14 cellular contexts compared by ENCODE assay signal in the genomic region with DNA sequence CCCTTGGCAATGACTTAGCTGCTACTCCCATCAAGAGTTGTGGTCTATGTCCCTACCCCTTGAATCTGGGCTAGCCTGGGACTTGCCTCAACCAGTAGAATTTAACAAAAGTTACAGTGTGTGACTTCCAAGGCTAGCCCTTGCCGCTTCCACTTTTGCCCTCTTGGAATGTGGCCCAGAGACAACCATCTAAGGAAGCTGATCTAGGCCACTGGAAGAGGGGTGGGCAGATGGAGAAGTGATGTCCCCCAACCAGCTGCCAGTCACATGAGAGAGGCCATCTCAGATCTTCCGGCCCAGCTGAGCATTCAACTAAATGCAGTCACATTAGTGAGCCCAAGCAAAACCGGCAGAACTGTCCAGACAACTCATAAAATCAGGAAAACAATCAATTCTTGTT.
DNase-seq lines count a peak whose midpoint lies in the region; ATAC-seq, FAIRE-seq and TF ChIP-seq lines count a peak whose summit lies in the region.
"Had no signal": no experiment of that assay in that cellular context is flagged by ENCODE, and none has a peak within 500 bp of the region (broad histone marks: within the 10 kb centered on the region; RNA-seq: fewer than 3 reads in every experiment).

No MANE protein-coding gene starts in this region.

- H3K4me1 ChIP-seq in keratinocyte (ENCODE audit: control insufficient read depth, extremely low read depth, insufficient read depth, low read length): peaks cover 40% of the 10 kb centered on the region

- dilution Hi-C loops in keratinocyte (cut with MboI; ENCODE audit: extremely low pct_ligation_motif_present, low sequenced_read_pairs): no loop called here

- no peaks in the 10 kb centered on the region for H3K27me3 Mint-ChIP-seq in activated CD4-positive, alpha-beta T cell treated with anti-CD3 and anti-CD28 coated beads, Interleukin-2, amount 10 ng/mL, durations not matched to agents 7 days and 5 days
- no peaks in the 10 kb centered on the region for H3K27me3 Mint-ChIP-seq in T-helper 17 cell
- no peaks in the 10 kb centered on the region for H3K27me3 Mint-ChIP-seq in stimulated activated memory B cell treated with anti-CD40 and anti-IgM and Interleukin-4, amounts not matched to agents 10 μg/mL and 1 μg/mL and 100 μg/mL, for 72 hours
- H3K27me3 Mint-ChIP-seq: activated naive CD4-positive, alpha-beta T cell treated with anti-CD3 and anti-CD28 coated beads, Interleukin-2, amount 50 U/mL, for 24 hours had no signal

- CTCF ChIA-PET in activated CD4-positive, alpha-beta T cell treated with anti-CD3 and anti-CD28 coated beads, Interleukin-2, amount 10 ng/mL, durations not matched to agents 7 days and 5 days (lab: Charles Lee): interaction anchor here (0.9 to 2.3 kb wide), 3 partner anchors 12 to 402 kb away, joined by 3 to 7 read pairs (median 3); no protein-coding TSS in a partner anchor

- ATAC-seq in T-helper 17 cell: no peak
- ATAC-seq in stimulated activated memory B cell treated with anti-CD40 and anti-IgM and Interleukin-4, amounts not matched to agents 10 μg/mL and 1 μg/mL and 100 μg/mL, for 72 hours: no peak

- H3K9me1 ChIP-seq in keratinocyte (ENCODE audit: control insufficient read depth, extremely low read depth, insufficient read depth, low read length): no peaks in the 10 kb centered on the region

- H3K4me1 Mint-ChIP-seq in activated CD4-positive, alpha-beta T cell treated with anti-CD3 and anti-CD28 coated beads, Interleukin-2, amount 10 ng/mL, durations not matched to agents 7 days and 5 days: peaks cover 81% of the 10 kb centered on the region
- H3K4me1 Mint-ChIP-seq in T-helper 17 cell: peaks cover 31% of the 10 kb centered on the region
- peaks cover 100% of the 10 kb centered on the region for H3K4me1 Mint-ChIP-seq in stimulated activated memory B cell treated with anti-CD40 and anti-IgM and Interleukin-4, amounts not matched to agents 10 μg/mL and 1 μg/mL and 100 μg/mL, for 72 hours

- no peak overlapping the region for H3K4me3 Mint-ChIP-seq in activated CD4-positive, alpha-beta T cell treated with anti-CD3 and anti-CD28 coated beads, Interleukin-2, amount 10 ng/mL, durations not matched to agents 7 days and 5 days
- H3K4me3 Mint-ChIP-seq in T-helper 17 cell: no peak overlapping the region
- no peak overlapping the region for H3K4me3 Mint-ChIP-seq in stimulated activated memory B cell treated with anti-CD40 and anti-IgM and Interleukin-4, amounts not matched to agents 10 μg/mL and 1 μg/mL and 100 μg/mL, for 72 hours
- H3K4me3 Mint-ChIP-seq: activated naive CD4-positive, alpha-beta T cell treated with anti-CD3 and anti-CD28 coated beads, Interleukin-2, amount 50 U/mL, for 24 hours had no signal

- H3K9me3 Mint-ChIP-seq in activated CD4-positive, alpha-beta T cell treated with anti-CD3 and anti-CD28 coated beads, Interleukin-2, amount 10 ng/mL, durations not matched to agents 7 days and 5 days: peaks cover 18% of the 10 kb centered on the region
- H3K9me3 Mint-ChIP-seq in stimulated activated memory B cell treated with anti-CD40 and anti-IgM and Interleukin-4, amounts not matched to agents 10 μg/mL and 1 μg/mL and 100 μg/mL, for 72 hours: no peaks in the 10 kb centered on the region

- no peak for TF ChIP-seq CTCF in keratinocyte (optimal IDR thresholded peaks at IDR 0.05 in 1 of 3, IDR thresholded peaks at IDR 0.05 in 1 of 3, conservative IDR thresholded peaks at IDR 0.05 in 1 of 3; ENCODE audit: extremely low read depth in 1 of 3, insufficient read depth in 2 of 3, low read length in 3 of 3)

- POLR2A ChIA-PET in activated CD4-positive, alpha-beta T cell treated with anti-CD3 and anti-CD28 coated beads, Interleukin-2, amount 10 ng/mL, durations not matched to agents 7 days and 5 days (lab: Charles Lee): no interaction called here

- H3K27ac Mint-ChIP-seq in activated CD4-positive, alpha-beta T cell treated with anti-CD3 and anti-CD28 coated beads, Interleukin-2, amount 10 ng/mL, durations not matched to agents 7 days and 5 days: peak overlapping the region; percentile 94
- peak overlapping the region; percentile 100 for H3K27ac Mint-ChIP-seq in T-helper 17 cell
- peak overlapping the region; percentile 99 for H3K27ac Mint-ChIP-seq in stimulated activated memory B cell treated with anti-CD40 and anti-IgM and Interleukin-4, amounts not matched to agents 10 μg/mL and 1 μg/mL and 100 μg/mL, for 72 hours

- H3K9me3 ChIP-seq in T-helper 17 cell (ENCODE audit: control insufficient read depth, low read length, poor library complexity, severe bottlenecking): no peaks in the 10 kb centered on the region
- no peaks in the 10 kb centered on the region for H3K9me3 ChIP-seq in keratinocyte (ENCODE audit: control insufficient read depth, low read depth, low read length)

- H3K79me2 ChIP-seq in keratinocyte (ENCODE audit: control insufficient read depth, insufficient read depth, low read length): no peaks in the 10 kb centered on the region

- FAIRE-seq in keratinocyte (lab: Jason Lieb, UNC) (no peak), HTR-8/SVneo (lab: Jason Lieb, UNC) (no peak)
- FAIRE-seq: urothelium cell line had no signal

- no peaks in the 10 kb centered on the region for H4K20me1 ChIP-seq in keratinocyte (ENCODE audit: control insufficient read depth, extremely low read depth, insufficient read depth, low read length)

- H3K9ac ChIP-seq in keratinocyte (ENCODE audit: control insufficient read depth, extremely low read depth, insufficient read depth, low read length): no peak overlapping the region

- DNase-seq in activated CD4-positive, alpha-beta T cell treated with anti-CD3 and anti-CD28 coated beads, Interleukin-2, amount 10 ng/mL, durations not matched to agents 7 days and 5 days: no peak
- DNase-seq in activated CD4-positive, alpha-beta T cell treated with anti-CD3 and anti-CD28 coated beads, Interleukin-2, amount 50 U/mL, for 4 hours: no peak
- no peak for DNase-seq in T-helper 17 cell
- no peak for DNase-seq in keratinocyte (ENCODE audit: low read depth, low spot score)
- no peak for DNase-seq in erythroblast (lab: John Stamatoyannopoulos, UW)
- no peak for DNase-seq in NCI-H748 (lab: John Stamatoyannopoulos, UW; ENCODE audit: unreplicated experiment)
- no peak for DNase-seq in HTR-8/SVneo (ENCODE audit: insufficient read length, low spot score)
- DNase-seq: EL, NCI-H187, NCI-H748 treated with DMSO at 0.1 percent for 48 hours had no signal

- H3K27me3 ChIP-seq in keratinocyte (ENCODE audit: control insufficient read depth, extremely low read depth, insufficient read depth, low read length): no peaks in the 10 kb centered on the region

- H3K36me3 Mint-ChIP-seq in activated CD4-positive, alpha-beta T cell treated with anti-CD3 and anti-CD28 coated beads, Interleukin-2, amount 10 ng/mL, durations not matched to agents 7 days and 5 days (ENCODE audit: low read depth): peaks cover 33% of the 10 kb centered on the region
- H3K36me3 Mint-ChIP-seq in T-helper 17 cell (ENCODE audit: low read depth): no peaks in the 10 kb centered on the region
- H3K36me3 Mint-ChIP-seq in stimulated activated memory B cell treated with anti-CD40 and anti-IgM and Interleukin-4, amounts not matched to agents 10 μg/mL and 1 μg/mL and 100 μg/mL, for 72 hours: peaks cover 5% of the 10 kb centered on the region

- no peak overlapping the region for H3K4me3 ChIP-seq in keratinocyte (ENCODE audit: control insufficient read depth in 2 of 3, extremely low read depth in 1 of 3, insufficient read depth in 2 of 3, low read depth in 1 of 3, low read length in 3 of 3)
- H3K4me3 ChIP-seq: coronary artery had no signal

- H3K4me2 ChIP-seq in keratinocyte (ENCODE audit: control insufficient read depth, extremely low read depth, insufficient read depth, low read depth, low read length): no peak overlapping the region

- TF ChIP-seq POLR2A in erythroblast (IDR thresholded peaks at IDR 0.05; ENCODE audit: low read length): no peak

- no peaks in the 10 kb centered on the region for H3K36me3 ChIP-seq in keratinocyte (ENCODE audit: control insufficient read depth in 2 of 2, extremely low read depth in 1 of 2, insufficient read depth in 2 of 2, low read length in 2 of 2)

- H2AFZ ChIP-seq in keratinocyte (ENCODE audit: control insufficient read depth, low read length): no peak overlapping the region

- H3K27ac ChIP-seq in keratinocyte (ENCODE audit: control insufficient read depth, insufficient read depth, low read length): peak overlapping the region; percentile 15
- H3K27ac ChIP-seq: coronary artery had no signal
